1 cellular context compared by ENCODE assay signal in the genomic region with DNA sequence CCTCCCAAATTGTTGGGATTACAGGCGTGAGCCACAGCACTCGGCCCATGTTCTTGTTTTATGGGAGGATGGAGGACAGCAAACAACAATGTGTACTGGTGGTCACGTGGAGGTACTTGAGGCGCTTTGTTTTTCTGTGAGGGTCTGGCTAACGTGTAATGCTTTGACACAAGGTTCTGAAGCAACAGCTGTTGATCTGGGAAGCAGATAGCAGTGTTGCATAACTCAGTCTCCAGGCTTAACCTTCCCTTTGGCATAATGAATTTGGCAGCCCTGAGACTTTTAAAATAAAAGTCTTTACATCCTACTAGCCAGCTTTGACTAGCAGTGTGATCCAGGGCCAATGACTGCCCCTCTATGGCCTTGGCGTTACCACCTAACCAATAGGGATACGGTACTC.
TF ChIP-seq lines count a peak whose summit lies in the region.

No MANE protein-coding gene starts in this region.

TF ChIP-seq in HepG2, 621 proteins besides CTCF, POLR2A, EP300 and RAD21:
- TF ChIP-seq, protein P1, sequence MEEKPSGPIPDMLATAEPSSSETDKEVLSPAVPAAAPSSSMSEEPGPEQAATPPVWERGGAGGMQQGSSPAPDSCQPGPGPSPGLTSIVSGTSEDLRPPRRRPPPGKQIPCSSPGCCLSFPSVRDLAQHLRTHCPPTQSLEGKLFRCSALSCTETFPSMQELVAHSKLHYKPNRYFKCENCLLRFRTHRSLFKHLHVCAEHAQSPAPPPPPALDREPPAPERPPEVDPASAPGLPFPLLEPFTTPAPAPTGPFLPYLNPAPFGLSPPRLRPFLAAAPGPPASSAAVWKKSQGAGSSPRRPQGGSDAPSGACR (CRISPR knock-in tag; IDR thresholded peaks at IDR 0.05): no peak
- TF ChIP-seq CEBPB (IDR thresholded peaks at IDR 0.05; ENCODE audit: borderline replicate concordance, low read depth, low read length) (peak; percentile 59), THYN1 (CRISPR knock-in tag; IDR thresholded peaks at IDR 0.05; ENCODE audit: borderline replicate concordance, low read depth) (no peak), U2AF1 (optimal IDR thresholded peaks at IDR 0.05; ENCODE audit: low read depth, low read length) (no peak), TEAD3 (CRISPR knock-in tag; optimal IDR thresholded peaks at IDR 0.05; ENCODE audit: borderline replicate concordance) (peak; percentile 34), MED8 (CRISPR knock-in tag; IDR thresholded peaks at IDR 0.05; ENCODE audit: insufficient replicate concordance) (no peak), NCOA5 (CRISPR knock-in tag; IDR thresholded peaks at IDR 0.05) (no peak), CEBPG (CRISPR knock-in tag; IDR thresholded peaks at IDR 0.05) (peak; percentile 37; the same call in 1 of the 2 replicates)
- TF ChIP-seq, protein P2, sequence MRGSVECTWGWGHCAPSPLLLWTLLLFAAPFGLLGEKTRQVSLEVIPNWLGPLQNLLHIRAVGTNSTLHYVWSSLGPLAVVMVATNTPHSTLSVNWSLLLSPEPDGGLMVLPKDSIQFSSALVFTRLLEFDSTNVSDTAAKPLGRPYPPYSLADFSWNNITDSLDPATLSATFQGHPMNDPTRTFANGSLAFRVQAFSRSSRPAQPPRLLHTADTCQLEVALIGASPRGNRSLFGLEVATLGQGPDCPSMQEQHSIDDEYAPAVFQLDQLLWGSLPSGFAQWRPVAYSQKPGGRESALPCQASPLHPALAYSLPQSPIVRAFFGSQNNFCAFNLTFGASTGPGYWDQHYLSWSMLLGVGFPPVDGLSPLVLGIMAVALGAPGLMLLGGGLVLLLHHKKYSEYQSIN (CRISPR knock-in tag; IDR thresholded peaks at IDR 0.05; ENCODE audit: borderline replicate concordance): no peak
- TF ChIP-seq, protein P3, sequence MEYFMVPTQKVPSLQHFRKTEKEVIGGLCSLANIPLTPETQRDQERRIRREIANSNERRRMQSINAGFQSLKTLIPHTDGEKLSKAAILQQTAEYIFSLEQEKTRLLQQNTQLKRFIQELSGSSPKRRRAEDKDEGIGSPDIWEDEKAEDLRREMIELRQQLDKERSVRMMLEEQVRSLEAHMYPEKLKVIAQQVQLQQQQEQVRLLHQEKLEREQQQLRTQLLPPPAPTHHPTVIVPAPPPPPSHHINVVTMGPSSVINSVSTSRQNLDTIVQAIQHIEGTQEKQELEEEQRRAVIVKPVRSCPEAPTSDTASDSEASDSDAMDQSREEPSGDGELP (IDR thresholded peaks at IDR 0.05; ENCODE audit: borderline replicate concordance, low read depth): peak; percentile 33; the same call in 1 of the 2 replicates
